ENCODE assay signal across 8 cellular contexts in the genomic region with DNA sequence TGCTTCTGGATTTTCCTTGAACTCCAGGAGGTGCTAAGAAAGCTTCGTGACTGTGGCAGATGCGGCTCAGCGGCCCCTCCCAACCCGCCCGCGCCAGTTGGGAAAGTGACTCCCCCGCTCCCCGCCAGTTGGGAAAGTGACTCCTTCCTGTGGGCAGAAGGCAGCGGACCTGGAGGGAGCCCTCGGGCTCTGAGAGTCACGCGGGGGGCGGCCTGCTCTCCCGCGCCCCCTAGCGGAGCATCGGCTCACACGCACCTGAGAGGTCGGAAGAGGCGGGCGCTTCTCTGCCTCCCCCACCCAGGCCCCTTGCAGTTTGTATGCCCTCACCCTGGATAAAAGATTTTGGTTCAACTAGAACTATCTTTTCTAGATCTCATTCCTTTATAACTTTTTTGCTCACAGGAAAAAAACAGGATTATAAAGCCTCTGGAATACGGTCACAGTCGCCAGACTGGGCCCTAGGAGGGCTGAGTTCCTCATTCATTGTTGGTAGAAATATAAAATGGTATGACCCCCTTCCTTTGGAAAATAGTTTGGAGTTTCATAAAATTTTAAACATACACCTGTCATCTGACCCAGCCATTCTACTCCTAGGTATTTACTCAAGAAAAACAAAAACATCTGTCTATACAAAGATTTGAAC.
DNase-seq lines count a peak whose midpoint lies in the region; ATAC-seq, FAIRE-seq and TF ChIP-seq lines count a peak whose summit lies in the region.

No MANE protein-coding gene starts in this region.

- H3K79me2 ChIP-seq in HCT116 (ENCODE audit: insufficient read depth, low read length), result no peaks in the 10 kb centered on the region

- no peaks in the 10 kb centered on the region for H3K9me2 ChIP-seq in HCT116 (ENCODE audit: insufficient read depth)

- intact Hi-C loops in HCT116 (cut with micrococcal nuclease) (loop anchor here (2.0 to 10.0 kb wide), 6 partner anchors 492 to 1665 kb away; a partner anchor contains a TSS), sigmoid colon (cut with DNase I) (loop anchor here (2.0 to 5.0 kb wide), 6 partner anchors 171 to 955 kb away; a partner anchor contains a TSS)

- H3K4me3 Mint-ChIP-seq in activated T-helper 17 cell treated with anti-CD3 and anti-CD28 coated beads, Interleukin-2, amount 50 U/mL, for 72 hours, result no peak overlapping the region
- peak overlapping the region; percentile 5 for H3K4me3 Mint-ChIP-seq in glutamatergic neuron (ENCODE audit: unreplicated experiment)

- no peaks in the 10 kb centered on the region for H4K20me1 ChIP-seq in HCT116 (ENCODE audit: insufficient read depth)

- no peak overlapping the region for H3K9ac ChIP-seq in HCT116 (ENCODE audit: low read length)

- POLR2A ChIA-PET in A549 (lab: Yijun Ruan, JAX) (no interaction called here), HCT116 (lab: Charles Lee) (no interaction called here)

- no peaks in the 10 kb centered on the region for H3K36me3 ChIP-seq in HCT116 (ENCODE audit: control insufficient read depth in 1 of 2, insufficient read depth in 2 of 2, low read length in 2 of 2)
- H3K36me3 ChIP-seq in sigmoid colon, result no peaks in the 10 kb centered on the region

- H3K4me2 ChIP-seq in A549 (no peak overlapping the region), HCT116 (ENCODE audit: low read length) (no peak overlapping the region)

- TF ChIP-seq EP300 in A549 (IDR thresholded peaks at IDR 0.05) (no peak), sigmoid colon (IDR thresholded peaks at IDR 0.05) (no peak)

- DNase-seq in A549 (ENCODE audit: low read depth in 1 of 2, low spot score in 1 of 2), result peak in 1 of 2 experiments; percentile 31
- no peak for DNase-seq in HCT116 (ENCODE audit: low read depth, low spot score)
- peak; percentile 64 for DNase-seq in glutamatergic neuron
- peak; percentile 63 for DNase-seq in sigmoid colon

- H3K4me1 ChIP-seq in A549, result peaks cover 10% of the 10 kb centered on the region
- peaks cover 5 to 8% of the 10 kb centered on the region in 2 experiments; a peak in 3 of 4 replicates for H3K4me1 ChIP-seq in HCT116 (ENCODE audit: control insufficient read depth in 1 of 2, insufficient read depth in 2 of 2, low read length in 2 of 2)
- H3K4me1 ChIP-seq in sigmoid colon, result peaks cover 0 to 20% (median 17%) of the 10 kb centered on the region in 4 donors

- H3K27ac Mint-ChIP-seq in activated T-helper 17 cell treated with anti-CD3 and anti-CD28 coated beads, Interleukin-2, amount 50 U/mL, for 72 hours, result no peak overlapping the region
- no peak overlapping the region for H3K27ac Mint-ChIP-seq in glutamatergic neuron (ENCODE audit: unreplicated experiment)

- H3K36me3 Mint-ChIP-seq in activated T-helper 17 cell treated with anti-CD3 and anti-CD28 coated beads, Interleukin-2, amount 50 U/mL, for 72 hours (ENCODE audit: low read depth), result no peaks in the 10 kb centered on the region
- peaks cover 10% of the 10 kb centered on the region for H3K36me3 Mint-ChIP-seq in glutamatergic neuron (ENCODE audit: unreplicated experiment)

- no TSS peak for BruUV-seq in HCT116 (replicated peaks; lab: Mats Ljungman, UMichigan)

- WGBS in A549 (ENCODE audit: missing lambda C conversion rate), result 62% methylated on average over 13 of the region's 23 CpGs
- WGBS in sigmoid colon, 2 donors, result 36 to 46% methylated on average over 23 of the region's 23 CpGs

- TF ChIP-seq RAD21 in A549 (conservative IDR thresholded peaks at IDR 0.05 in 1 of 2, IDR thresholded peaks at IDR 0.05 in 1 of 2) (peak; percentile 21 to 32; a peak in 2 of 5 replicates), HCT116 (IDR thresholded peaks at IDR 0.05; ENCODE audit: low read depth) (peak; percentile 27)

- no peak for ATAC-seq in A549
- peak; percentile 60 for ATAC-seq in HCT116
- ATAC-seq in activated T-helper 17 cell treated with anti-CD3 and anti-CD28 coated beads, Interleukin-2, amount 50 U/mL, for 72 hours (replicated peaks), result peak; percentile 41
- ATAC-seq in HG03469 (IDR thresholded peaks at IDR 0.05; ENCODE audit: unreplicated experiment), result no peak
- ATAC-seq in HG02852 (IDR thresholded peaks at IDR 0.05; ENCODE audit: unreplicated experiment), result no peak
- ATAC-seq in HG03175 (IDR thresholded peaks at IDR 0.05; ENCODE audit: unreplicated experiment), result no peak

- TF ChIP-seq CTCF in A549 (IDR thresholded peaks at IDR 0.05), result peak; percentile 49
- peak; percentile 44 to 82 (median 69); a peak in 5 of 6 replicates for TF ChIP-seq CTCF in HCT116 (IDR thresholded peaks at IDR 0.05 in 2 of 3, conservative IDR thresholded peaks at IDR 0.05 in 1 of 3; ENCODE audit: borderline replicate concordance in 1 of 3, insufficient read depth in 1 of 3, low read depth in 2 of 3, low read length in 2 of 3)
- peak; percentile 91 for TF ChIP-seq CTCF in glutamatergic neuron (IDR thresholded peaks at IDR 0.05; ENCODE audit: partially characterized antibody, unreplicated experiment)
- peak in 2 of 4 experiments; percentile 28 to 47 for TF ChIP-seq CTCF in sigmoid colon (IDR thresholded peaks at IDR 0.05)

- H3K4me3 ChIP-seq in A549 (no peak overlapping the region), HCT116 (replicated peaks in 1 of 2; ENCODE audit: low read depth in 1 of 2, low read length in 2 of 2) (no peak overlapping the region), sigmoid colon (peak overlapping the region in 1 of 4 donors; percentile 18)

- TF ChIP-seq POLR2A in A549 (IDR thresholded peaks at IDR 0.05; ENCODE audit: low read length), result no peak
- no peak for TF ChIP-seq POLR2A in HCT116 (IDR thresholded peaks at IDR 0.05; ENCODE audit: borderline replicate concordance, extremely low read depth, insufficient read depth, insufficient read length)
- TF ChIP-seq POLR2A in sigmoid colon (IDR thresholded peaks at IDR 0.05), result no peak

- H3K9me3 ChIP-seq in A549 (peaks cover 14% of the 10 kb centered on the region), HCT116 (ENCODE audit: control insufficient read depth in 1 of 2, insufficient read depth in 1 of 2, low read depth in 1 of 2, low read length in 2 of 2) (no peaks in the 10 kb centered on the region), sigmoid colon (no peaks in the 10 kb centered on the region)

- peaks cover 4% of the 10 kb centered on the region for H3K4me1 Mint-ChIP-seq in activated T-helper 17 cell treated with anti-CD3 and anti-CD28 coated beads, Interleukin-2, amount 50 U/mL, for 72 hours
- H3K4me1 Mint-ChIP-seq in glutamatergic neuron (ENCODE audit: low read depth, unreplicated experiment), result peaks cover 16% of the 10 kb centered on the region

- peaks cover 6% of the 10 kb centered on the region for H3K9me3 Mint-ChIP-seq in activated T-helper 17 cell treated with anti-CD3 and anti-CD28 coated beads, Interleukin-2, amount 50 U/mL, for 72 hours
- H3K9me3 Mint-ChIP-seq in glutamatergic neuron (ENCODE audit: unreplicated experiment), result peaks cover 13% of the 10 kb centered on the region

- H3K27me3 ChIP-seq in HCT116 (ENCODE audit: insufficient read depth, low read length), result 0 out of 2 replicates have a peak, but pooled peaks cover 2% of the 10 kb centered on the region
- H3K27me3 ChIP-seq in sigmoid colon, result peaks cover 0 to 6% (median 0%) of the 10 kb centered on the region in 3 donors

- no peak overlapping the region for H2AFZ ChIP-seq in HCT116 (ENCODE audit: low read depth, low read length, poor library complexity, severe bottlenecking)

- H3K27me3 Mint-ChIP-seq in activated T-helper 17 cell treated with anti-CD3 and anti-CD28 coated beads, Interleukin-2, amount 50 U/mL, for 72 hours, result peaks cover 47% of the 10 kb centered on the region
- peaks cover 4% of the 10 kb centered on the region for H3K27me3 Mint-ChIP-seq in glutamatergic neuron (ENCODE audit: unreplicated experiment)

- CTCF ChIA-PET in A549 (lab: Yijun Ruan, JAX), result interaction anchor here (1.4 to 3.0 kb wide), 3 partner anchors 11 to 98 kb away, joined by 3 to 35 read pairs (median 3); no protein-coding TSS in a partner anchor
- CTCF ChIA-PET in HCT116 (lab: Charles Lee), result interaction anchor here (1.5 kb wide), 1 partner anchor 98 kb away, joined by 3 read pairs; no protein-coding TSS in a partner anchor

- FAIRE-seq in A549 (lab: Jason Lieb, UNC), result no peak

- peak overlapping the region in 1 of 2 experiments; percentile 35; a peak in 1 of 6 replicates for H3K27ac ChIP-seq in A549
- H3K27ac ChIP-seq in HCT116 (ENCODE audit: low read depth, low read length), result no peak overlapping the region
- H3K27ac ChIP-seq in sigmoid colon, result no peak overlapping the region

- RAD21 ChIA-PET in HCT116 (lab: Charles Lee; ENCODE audit: low non-redundant PET in 1 of 2, low total read pairs in 2 of 2, uncharacterized antibody in 2 of 2, unreplicated experiment in 2 of 2), result no interaction called here

TF ChIP-seq in A549, 52 proteins besides CTCF, POLR2A, EP300 and RAD21 (continues in another document):
- TF ChIP-seq, protein P1, sequence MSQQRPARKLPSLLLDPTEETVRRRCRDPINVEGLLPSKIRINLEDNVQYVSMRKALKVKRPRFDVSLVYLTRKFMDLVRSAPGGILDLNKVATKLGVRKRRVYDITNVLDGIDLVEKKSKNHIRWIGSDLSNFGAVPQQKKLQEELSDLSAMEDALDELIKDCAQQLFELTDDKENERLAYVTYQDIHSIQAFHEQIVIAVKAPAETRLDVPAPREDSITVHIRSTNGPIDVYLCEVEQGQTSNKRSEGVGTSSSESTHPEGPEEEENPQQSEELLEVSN (IDR thresholded peaks at IDR 0.05; ENCODE audit: borderline replicate concordance, low read depth), result 0 out of 2 replicates have a peak, but pooled peaks have one; percentile 34
- TF ChIP-seq BHLHE40 (IDR thresholded peaks at IDR 0.05; ENCODE audit: low read depth, low read length) (no peak), EHF (CRISPR knock-in tag; IDR thresholded peaks at IDR 0.05) (no peak), SMC3 (IDR thresholded peaks at IDR 0.05) (0 out of 3 replicates have a peak, but pooled peaks have one; percentile 18)

TF ChIP-seq in HCT116, 20 proteins besides CTCF, POLR2A, EP300 and RAD21 (continues in another document):
- TF ChIP-seq CBX3 (IDR thresholded peaks at IDR 0.05; ENCODE audit: low read depth) (peak; percentile 47; the same call in 1 of the 2 replicates), ZNF274 (IDR thresholded peaks at IDR 0.05; ENCODE audit: low read depth, low read length) (no peak)
- TF ChIP-seq, protein P2, sequence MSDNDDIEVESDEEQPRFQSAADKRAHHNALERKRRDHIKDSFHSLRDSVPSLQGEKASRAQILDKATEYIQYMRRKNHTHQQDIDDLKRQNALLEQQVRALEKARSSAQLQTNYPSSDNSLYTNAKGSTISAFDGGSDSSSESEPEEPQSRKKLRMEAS (IDR thresholded peaks at IDR 0.05), result peak; percentile 85

Comparison
In these comparisons a context has a peak if more than half of its experiments do, and no peak if none do; other contexts are left out.
1. ATAC-seq: peak in HCT116 (single experiment) and activated T-helper 17 cell treated with anti-CD3 and anti-CD28 coated beads, Interleukin-2, amount 50 U/mL, for 72 hours (single experiment); none in A549 (0 of 2), HG03469 (single experiment), HG02852 (single experiment) and HG03175 (single experiment).